1 cellular context compared by ENCODE assay signal in genomic region chr13:28401303-28402056, GRCh38.
TF ChIP-seq lines count a peak whose summit lies in the region.

No MANE protein-coding gene starts in this region.

TF ChIP-seq in GM23338, 12 proteins besides CTCF, POLR2A, EP300 and RAD21 (continued from another document):
- TF ChIP-seq, protein P1, sequence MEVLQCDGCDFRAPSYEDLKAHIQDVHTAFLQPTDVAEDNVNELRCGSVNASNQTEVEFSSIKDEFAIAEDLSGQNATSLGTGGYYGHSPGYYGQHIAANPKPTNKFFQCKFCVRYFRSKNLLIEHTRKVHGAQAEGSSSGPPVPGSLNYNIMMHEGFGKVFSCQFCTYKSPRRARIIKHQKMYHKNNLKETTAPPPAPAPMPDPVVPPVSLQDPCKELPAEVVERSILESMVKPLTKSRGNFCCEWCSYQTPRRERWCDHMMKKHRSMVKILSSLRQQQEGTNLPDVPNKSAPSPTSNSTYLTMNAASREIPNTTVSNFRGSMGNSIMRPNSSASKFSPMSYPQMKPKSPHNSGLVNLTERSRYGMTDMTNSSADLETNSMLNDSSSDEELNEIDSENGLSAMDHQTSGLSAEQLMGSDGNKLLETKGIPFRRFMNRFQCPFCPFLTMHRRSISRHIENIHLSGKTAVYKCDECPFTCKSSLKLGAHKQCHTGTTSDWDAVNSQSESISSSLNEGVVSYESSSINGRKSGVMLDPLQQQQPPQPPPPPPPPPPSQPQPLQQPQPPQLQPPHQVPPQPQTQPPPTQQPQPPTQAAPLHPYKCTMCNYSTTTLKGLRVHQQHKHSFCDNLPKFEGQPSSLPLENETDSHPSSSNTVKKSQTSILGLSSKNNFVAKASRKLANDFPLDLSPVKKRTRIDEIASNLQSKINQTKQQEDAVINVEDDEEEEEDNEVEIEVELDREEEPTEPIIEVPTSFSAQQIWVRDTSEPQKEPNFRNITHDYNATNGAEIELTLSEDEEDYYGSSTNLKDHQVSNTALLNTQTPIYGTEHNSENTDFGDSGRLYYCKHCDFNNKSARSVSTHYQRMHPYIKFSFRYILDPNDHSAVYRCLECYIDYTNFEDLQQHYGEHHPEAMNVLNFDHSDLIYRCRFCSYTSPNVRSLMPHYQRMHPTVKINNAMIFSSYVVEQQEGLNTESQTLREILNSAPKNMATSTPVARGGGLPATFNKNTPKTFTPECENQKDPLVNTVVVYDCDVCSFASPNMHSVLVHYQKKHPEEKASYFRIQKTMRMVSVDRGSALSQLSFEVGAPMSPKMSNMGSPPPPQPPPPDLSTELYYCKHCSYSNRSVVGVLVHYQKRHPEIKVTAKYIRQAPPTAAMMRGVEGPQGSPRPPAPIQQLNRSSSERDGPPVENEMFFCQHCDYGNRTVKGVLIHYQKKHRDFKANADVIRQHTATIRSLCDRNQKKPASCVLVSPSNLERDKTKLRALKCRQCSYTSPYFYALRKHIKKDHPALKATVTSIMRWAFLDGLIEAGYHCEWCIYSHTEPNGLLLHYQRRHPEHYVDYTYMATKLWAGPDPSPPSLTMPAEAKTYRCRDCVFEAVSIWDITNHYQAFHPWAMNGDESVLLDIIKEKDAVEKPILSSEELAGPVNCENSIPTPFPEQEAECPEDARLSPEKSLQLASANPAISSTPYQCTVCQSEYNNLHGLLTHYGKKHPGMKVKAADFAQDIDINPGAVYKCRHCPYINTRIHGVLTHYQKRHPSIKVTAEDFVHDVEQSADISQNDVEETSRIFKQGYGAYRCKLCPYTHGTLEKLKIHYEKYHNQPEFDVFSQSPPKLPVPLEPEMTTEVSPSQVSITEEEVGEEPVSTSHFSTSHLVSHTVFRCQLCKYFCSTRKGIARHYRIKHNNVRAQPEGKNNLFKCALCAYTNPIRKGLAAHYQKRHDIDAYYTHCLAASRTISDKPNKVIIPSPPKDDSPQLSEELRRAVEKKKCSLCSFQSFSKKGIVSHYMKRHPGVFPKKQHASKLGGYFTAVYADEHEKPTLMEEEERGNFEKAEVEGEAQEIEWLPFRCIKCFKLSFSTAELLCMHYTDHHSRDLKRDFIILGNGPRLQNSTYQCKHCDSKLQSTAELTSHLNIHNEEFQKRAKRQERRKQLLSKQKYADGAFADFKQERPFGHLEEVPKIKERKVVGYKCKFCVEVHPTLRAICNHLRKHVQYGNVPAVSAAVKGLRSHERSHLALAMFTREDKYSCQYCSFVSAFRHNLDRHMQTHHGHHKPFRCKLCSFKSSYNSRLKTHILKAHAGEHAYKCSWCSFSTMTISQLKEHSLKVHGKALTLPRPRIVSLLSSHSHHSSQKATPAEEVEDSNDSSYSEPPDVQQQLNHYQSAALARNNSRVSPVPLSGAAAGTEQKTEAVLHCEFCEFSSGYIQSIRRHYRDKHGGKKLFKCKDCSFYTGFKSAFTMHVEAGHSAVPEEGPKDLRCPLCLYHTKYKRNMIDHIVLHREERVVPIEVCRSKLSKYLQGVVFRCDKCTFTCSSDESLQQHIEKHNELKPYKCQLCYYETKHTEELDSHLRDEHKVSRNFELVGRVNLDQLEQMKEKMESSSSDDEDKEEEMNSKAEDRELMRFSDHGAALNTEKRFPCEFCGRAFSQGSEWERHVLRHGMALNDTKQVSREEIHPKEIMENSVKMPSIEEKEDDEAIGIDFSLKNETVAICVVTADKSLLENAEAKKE (CRISPR knock-in tag; IDR thresholded peaks at IDR 0.05): no peak
- TF ChIP-seq ZNF331 (CRISPR knock-in tag; IDR thresholded peaks at IDR 0.05; ENCODE audit: low read depth) (no peak), EZH2 (IDR thresholded peaks at IDR 0.05; ENCODE audit: low read depth, unreplicated experiment) (no peak), EZH2phosphoT487 (IDR thresholded peaks at IDR 0.05; ENCODE audit: unreplicated experiment) (no peak), CREB1 (CRISPR knock-in tag; IDR thresholded peaks at IDR 0.05; ENCODE audit: low read depth) (no peak), ZNF114 (CRISPR knock-in tag; IDR thresholded peaks at IDR 0.05) (no peak), POLR2AphosphoS5 (IDR thresholded peaks at IDR 0.05; ENCODE audit: low read depth) (no peak), REST (IDR thresholded peaks at IDR 0.05; ENCODE audit: unreplicated experiment) (no peak), JUNB (IDR thresholded peaks at IDR 0.05; ENCODE audit: unreplicated experiment) (no peak)
